Comparison of ENCODE assay signal across 25 cellular contexts in the genomic region with DNA sequence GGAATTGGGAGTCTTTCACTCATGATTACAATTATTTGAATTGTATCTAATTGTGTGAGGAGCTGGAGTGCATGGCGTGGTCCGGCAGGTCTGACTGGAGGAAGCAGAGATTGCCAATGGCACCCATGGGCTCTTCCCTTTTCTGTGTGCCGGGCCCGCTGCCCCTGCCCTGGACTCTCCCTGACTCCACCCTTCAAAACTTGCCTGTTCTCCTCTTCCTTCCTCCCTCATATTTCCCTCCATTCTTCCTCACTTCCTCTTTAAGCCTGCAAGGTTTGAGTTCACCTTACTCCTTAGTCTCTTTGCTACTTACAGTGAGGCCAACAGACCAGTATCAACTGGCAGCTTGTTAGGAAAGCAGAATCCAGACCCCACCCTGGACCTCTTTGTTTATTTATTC. TPM values are rescaled to one million over a fixed set of nuclear protein-coding genes. Genes with fewer than 3 reads are reported as not detected.
DNase-seq lines count a peak whose midpoint lies in the region; ATAC-seq and TF ChIP-seq lines count a peak whose summit lies in the region.
"Had no signal": no experiment of that assay in that cellular context is flagged by ENCODE, and none has a peak within 500 bp of the region (broad histone marks: within the 10 kb centered on the region; RNA-seq: fewer than 3 reads in every experiment).

No MANE protein-coding gene starts in this region.

- peaks cover 65% of the 10 kb centered on the region for H3K4me1 Mint-ChIP-seq in CD14-positive monocyte

- H3K36me3 Mint-ChIP-seq in CD14-positive monocyte, result peaks cover 0 to 4% of the 10 kb centered on the region in 2 donors
- H3K36me3 Mint-ChIP-seq: IgD-negative memory B cell had no signal

- no peak for TF ChIP-seq CTCF in CD14-positive monocyte (IDR thresholded peaks at IDR 0.05)
- no peak for TF ChIP-seq CTCF in KMS-11 (conservative IDR thresholded peaks at IDR 0.05; ENCODE audit: low read depth, low read length)
- TF ChIP-seq CTCF in OCI-LY3 (IDR thresholded peaks at IDR 0.05; ENCODE audit: low read depth, low read length), result no peak
- no peak for TF ChIP-seq CTCF in MM.1S (IDR thresholded peaks at IDR 0.05; ENCODE audit: low read length)

- H3K9ac ChIP-seq in KMS-11 (no peak overlapping the region), OCI-LY3 (ENCODE audit: low read length) (no peak overlapping the region), MM.1S (ENCODE audit: low read length) (no peak overlapping the region)
- H3K9ac ChIP-seq: BLaER1 had no signal

- H3K27ac ChIP-seq in KMS-11 (peak overlapping the region; percentile 90), OCI-LY3 (ENCODE audit: low read length) (peak overlapping the region; percentile 83; the same call in 1 of the 2 replicates), MM.1S (ENCODE audit: low read length) (no peak overlapping the region; the same call in 1 of the 2 replicates)
- H3K27ac ChIP-seq: BLaER1 had no signal

- H3K4me3 Mint-ChIP-seq in CD14-positive monocyte, result peak overlapping the region in 1 of 2 donors; percentile 58
- H3K4me3 Mint-ChIP-seq: activated CD8-positive, alpha-beta T cell treated with anti-CD3 and anti-CD28 coated beads, Interleukin-2, amount 10 ng/mL, durations not matched to agents 7 days and 5 days; activated T-cell treated with anti-CD3 and anti-CD28 coated beads, Interleukin-2, amount 50 U/mL, for 24 hours; IgD-negative memory B cell; stimulated activated naive B cell treated with anti-CD40 and anti-IgM and Interleukin-4, amounts not matched to agents 10 μg/mL and 1 μg/mL and 100 μg/mL, for 72 hours had no signal

- no peaks in the 10 kb centered on the region for H3K36me3 ChIP-seq in KMS-11 (ENCODE audit: insufficient read depth)
- peaks cover 12% of the 10 kb centered on the region for H3K36me3 ChIP-seq in OCI-LY3 (replicated peaks; ENCODE audit: low read depth, low read length)
- no peaks in the 10 kb centered on the region for H3K36me3 ChIP-seq in MM.1S (replicated peaks; ENCODE audit: insufficient read depth, low read length)
- H3K36me3 ChIP-seq: BLaER1 had no signal

- peak; percentile 38 for ATAC-seq in left colon
- ATAC-seq: activated CD8-positive, alpha-beta T cell treated with anti-CD3 and anti-CD28 coated beads, Interleukin-2, amount 10 ng/mL, durations not matched to agents 7 days and 5 days; mucosa of descending colon; stimulated activated naive B cell treated with anti-CD40 and anti-IgM and Interleukin-4, amounts not matched to agents 10 μg/mL and 1 μg/mL and 100 μg/mL, for 72 hours had no signal

- H3K9me3 ChIP-seq in OCI-LY3 (ENCODE audit: insufficient read depth, low read length), result peaks cover 10% of the 10 kb centered on the region
- H3K9me3 ChIP-seq in MM.1S (replicated peaks; ENCODE audit: insufficient read depth, low read length), result no peaks in the 10 kb centered on the region

- no peak overlapping the region for H2AFZ ChIP-seq in KMS-11 (ENCODE audit: low read depth)
- no peak overlapping the region for H2AFZ ChIP-seq in OCI-LY3 (ENCODE audit: low read depth, low read length)
- H2AFZ ChIP-seq in MM.1S (ENCODE audit: low read length), result no peak overlapping the region

- H3K4me2 ChIP-seq in KMS-11 (peak overlapping the region; percentile 88), OCI-LY3 (ENCODE audit: low read length) (peak overlapping the region; percentile 26), MM.1S (ENCODE audit: low read depth, low read length) (no peak overlapping the region)
- H3K4me2 ChIP-seq: BLaER1 had no signal

- H3K79me2 ChIP-seq in KMS-11 (ENCODE audit: insufficient read depth, low read depth) (peaks cover 21% of the 10 kb centered on the region), OCI-LY3 (ENCODE audit: low read length) (no peaks in the 10 kb centered on the region), MM.1S (ENCODE audit: low read length) (peaks cover 16% of the 10 kb centered on the region)

- peaks cover 67% of the 10 kb centered on the region for H3K4me1 ChIP-seq in KMS-11 (ENCODE audit: low read depth, poor library complexity, severe bottlenecking)
- H3K4me1 ChIP-seq in OCI-LY3 (ENCODE audit: low read length), result peaks cover 45% of the 10 kb centered on the region
- peaks cover 53% of the 10 kb centered on the region for H3K4me1 ChIP-seq in MM.1S (ENCODE audit: low read length)

- no peaks in the 10 kb centered on the region for H3K27me3 Mint-ChIP-seq in CD14-positive monocyte (ENCODE audit: low read depth in 3 of 3)

- H3K9me3 Mint-ChIP-seq in CD14-positive monocyte, result peaks cover 0 to 20% (median 7%) of the 10 kb centered on the region in 7 donors

- H4K20me1 ChIP-seq in KMS-11 (ENCODE audit: insufficient read depth) (no peaks in the 10 kb centered on the region), OCI-LY3 (ENCODE audit: insufficient read depth, low read length) (no peaks in the 10 kb centered on the region), MM.1S (ENCODE audit: insufficient read depth, low read length) (no peaks in the 10 kb centered on the region)
- H4K20me1 ChIP-seq: BLaER1 had no signal

- intact Hi-C loops in CD14-positive monocyte (cut with micrococcal nuclease), result loop anchor here in 1 of 2 donors (10.0 kb wide), 1 partner anchor 85 kb away; a partner anchor contains a TSS
- intact Hi-C loops in left colon (cut with DNase I, micrococcal nuclease), result loop anchor here in 1 of 2 donors (10.0 kb wide), 1 partner anchor 105 kb away; no protein-coding TSS in a partner anchor

- H3K4me3 ChIP-seq in KMS-11 (IDR thresholded peaks at IDR 0.05; ENCODE audit: insufficient read depth, low read depth, low read length) (no peak overlapping the region), OCI-LY3 (ENCODE audit: low read length) (no peak overlapping the region), MM.1S (ENCODE audit: low read length) (no peak overlapping the region)
- H3K4me3 ChIP-seq: BLaER1, mucosa of descending colon had no signal

- no peak for DNase-seq in CD14-positive monocyte (ENCODE audit: low spot score)
- DNase-seq in left colon, result no peak
- no peak for DNase-seq in DMS114 treated with DMSO at 0.1 percent for 48 hours (lab: John Stamatoyannopoulos, UW; ENCODE audit: unreplicated experiment)
- no peak for DNase-seq in MM.1S
- no peak for DNase-seq in T-helper 2 cell
- no peak for DNase-seq in NCI-H1092 (lab: John Stamatoyannopoulos, UW)
- DNase-seq: ACHN; activated CD4-positive, alpha-beta T cell treated with anti-CD3 and anti-CD28 coated beads for 1 hour; activated CD8-positive, alpha-beta T cell treated with anti-CD3 and anti-CD28 coated beads, Interleukin-2, amount 10 ng/mL, durations not matched to agents 7 days and 5 days; activated naive CD4-positive, alpha-beta T cell; activated T-cell treated with anti-CD3 and anti-CD28 coated beads, Interleukin-2, amount 50 U/mL, for 24 hours; cortex of kidney; EL; mucosa of descending colon; NCI-H1048; NCI-H2029; NCI-H226; stimulated activated CD4-positive, alpha-beta T cell treated with anti-CD3 and anti-CD28 coated beads, Interleukin-2, amount 100 ng/mL, for 48 hours; stimulated activated naive B cell treated with anti-CD40 and anti-IgM and Interleukin-4, amounts not matched to agents 10 μg/mL and 1 μg/mL and 100 μg/mL, for 72 hours; SW 1271 had no signal

- H3K27ac Mint-ChIP-seq in CD14-positive monocyte, result peak overlapping the region; percentile 55 to 89 (median 83)
- H3K27ac Mint-ChIP-seq: activated CD8-positive, alpha-beta T cell treated with anti-CD3 and anti-CD28 coated beads, Interleukin-2, amount 10 ng/mL, durations not matched to agents 7 days and 5 days; activated T-cell treated with anti-CD3 and anti-CD28 coated beads, Interleukin-2, amount 50 U/mL, for 24 hours; IgD-negative memory B cell; stimulated activated naive B cell treated with anti-CD40 and anti-IgM and Interleukin-4, amounts not matched to agents 10 μg/mL and 1 μg/mL and 100 μg/mL, for 72 hours had no signal

- no peaks in the 10 kb centered on the region for H3K9me2 ChIP-seq in MM.1S (replicated peaks; ENCODE audit: insufficient read depth, low read length)

- H3F3A ChIP-seq in MM.1S (ENCODE audit: insufficient read depth, low read length), result peaks cover 21% of the 10 kb centered on the region

- H3K27me3 ChIP-seq in KMS-11 (ENCODE audit: insufficient read depth, low read depth) (no peaks in the 10 kb centered on the region), OCI-LY3 (ENCODE audit: low read depth, low read length) (no peaks in the 10 kb centered on the region), MM.1S (replicated peaks; ENCODE audit: insufficient read depth, low read length) (no peaks in the 10 kb centered on the region)
- H3K27me3 ChIP-seq: BLaER1 had no signal

RNA-seq across cellular contexts. Expression of a gene that starts 6.5 kb away (rescaled TPM):
- polyA plus RNA-seq in CD14-positive monocyte, result 1 to 10 TPM; 1.2 to 1.5 TPM
- total RNA-seq in left colon, result 10 to 100 TPM; 12.9 to 40.9 TPM
- polyA plus RNA-seq: IgD-negative memory B cell, neural cell had no signal

RNA-seq across cellular contexts. Expression of a gene that starts 48.5 kb away (rescaled TPM):
- not detected for polyA plus RNA-seq in CD14-positive monocyte
- total RNA-seq in left colon, result 1 to 10 TPM; 6.1 to 6.5 TPM
- total RNA-seq: activated CD8-positive, alpha-beta T cell treated with anti-CD3 and anti-CD28 coated beads, Interleukin-2, amount 10 ng/mL, durations not matched to agents 7 days and 5 days had no signal
- polyA plus RNA-seq: IgD-negative memory B cell had no signal
